28 cellular contexts compared by ENCODE assay signal in genomic region chr2:98090951-98091350, GRCh38. TPM values are rescaled to one million over a fixed set of nuclear protein-coding genes. Genes with fewer than 3 reads are reported as not detected.
"Had no signal": no experiment of that assay in that cellular context is flagged by ENCODE, and none has a peak within 500 bp of the region (broad histone marks: within the 10 kb centered on the region; RNA-seq: fewer than 3 reads in every experiment).

No MANE protein-coding gene starts in this region.

- H3K9me3 ChIP-seq: suprapubic skin had no signal

- ATAC-seq: left ventricle myocardium superior; natural killer cell treated with Interleukin-12 subunit alpha and Interleukin-12 subunit beta and Interleukin-15 and Interleukin-18, amount 100 ng/mL, for 72 hours; sciatic nerve; stimulated activated naive CD8-positive, alpha-beta T cell treated with anti-CD3 and anti-CD28 coated beads, Interleukin-15, amount 100 ng/mL, for 72 hours had no signal

- H3K27me3 Mint-ChIP-seq: naive B cell had no signal

- H3K36me3 ChIP-seq: esophagus squamous epithelium, lower lobe of right lung, right atrium auricular region, suprapubic skin, transverse colon had no signal

- H3K27ac ChIP-seq: coronary artery, esophagus squamous epithelium, lower lobe of right lung, parathyroid adenoma, right atrium auricular region, suprapubic skin, transverse colon had no signal

- H3K27me3 ChIP-seq: right atrium auricular region had no signal

- H3K9me3 Mint-ChIP-seq: natural killer cell treated with Interleukin-12 subunit alpha and Interleukin-12 subunit beta and Interleukin-15 and Interleukin-18, amount 100 ng/mL, for 72 hours had no signal

- H3K4me1 ChIP-seq: parathyroid adenoma had no signal

- H3K27ac Mint-ChIP-seq: immature natural killer cell; natural killer cell treated with Interleukin-12 subunit alpha and Interleukin-12 subunit beta and Interleukin-15 and Interleukin-18, amount 100 ng/mL, for 72 hours; progenitor cell of endocrine pancreas; stimulated activated naive CD8-positive, alpha-beta T cell treated with anti-CD3 and anti-CD28 coated beads, Interleukin-15, amount 100 ng/mL, for 72 hours had no signal

- H3K4me3 ChIP-seq: coronary artery, esophagus squamous epithelium, lower lobe of right lung, right atrium auricular region, smooth muscle cell, suprapubic skin, transverse colon had no signal

- H3K9ac ChIP-seq: parathyroid adenoma had no signal

- DNase-seq: dermis blood vessel endothelial cell; effector memory CD4-positive, alpha-beta T cell; erythroblast; esophagus squamous epithelium; hypothalamus; immature natural killer cell; left ventricle myocardium superior; lower lobe of right lung; naive B cell; stimulated activated CD4-positive, alpha-beta T cell treated with anti-CD3 and anti-CD28 coated beads, Interleukin-12 subunit alpha, Interleukin-12 subunit beta, amount 100 ng/mL, for 4 hours; stimulated activated CD4-positive, alpha-beta T cell treated with anti-CD3 and anti-CD28 coated beads, Interleukin-1b, Interleukin-23, amount 100 ng/mL, for 48 hours; stimulated activated CD4-positive, alpha-beta T cell treated with anti-CD3 and anti-CD28 coated beads, Interleukin-4, amount 100 ng/mL, for 1 hour; stimulated activated CD8-positive, alpha-beta memory T cell treated with anti-CD3 and anti-CD28 coated beads, Interleukin-4, amount 100 ng/mL, for 48 hours; stimulated activated naive CD4-positive, alpha-beta T cell; stimulated activated naive CD8-positive, alpha-beta T cell treated with anti-CD3 and anti-CD28 coated beads, Interleukin-15, amount 100 ng/mL, for 72 hours; transverse colon had no signal

- H3K4me3 Mint-ChIP-seq: immature natural killer cell; naive B cell; natural killer cell treated with Interleukin-12 subunit alpha and Interleukin-12 subunit beta and Interleukin-15 and Interleukin-18, amount 100 ng/mL, for 72 hours; neural crest cell; stimulated activated naive CD8-positive, alpha-beta T cell treated with anti-CD3 and anti-CD28 coated beads, Interleukin-15, amount 100 ng/mL, for 72 hours had no signal

- H3K36me3 Mint-ChIP-seq: immature natural killer cell, naive B cell had no signal

RNA-seq across cellular contexts. Expression of gene VWA3B, which starts 4.0 kb away (rescaled TPM):
- total RNA-seq: dermis blood vessel endothelial cell; esophagus squamous epithelium; left ventricle myocardium superior; mononuclear cell; natural killer cell treated with Interleukin-12 subunit alpha and Interleukin-12 subunit beta and Interleukin-15 and Interleukin-18, amount 100 ng/mL, for 72 hours; neural crest cell; osteoblast; right atrium auricular region; smooth muscle cell; suprapubic skin had no signal
- polyA plus RNA-seq: immature natural killer cell, keratinocyte, smooth muscle cell had no signal
